ENCODE assay signal across 1 cellular context in the genomic region with DNA sequence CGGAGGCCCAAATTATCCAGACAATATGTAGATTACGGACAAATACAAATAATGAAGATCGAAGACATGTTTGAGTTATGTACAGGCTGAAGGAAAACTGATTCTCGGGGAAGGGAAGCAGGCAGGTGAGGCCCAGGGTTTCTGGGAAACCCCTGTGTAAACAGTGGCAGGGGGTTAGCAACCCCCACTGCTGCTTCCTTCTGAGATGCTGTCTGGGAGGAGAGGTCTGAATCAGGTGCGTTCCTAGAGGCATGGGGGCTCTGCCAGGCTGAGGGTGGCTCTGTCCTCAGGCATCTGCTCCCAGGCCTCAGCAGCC.
TF ChIP-seq lines count a peak whose summit lies in the region.

No MANE protein-coding gene starts in this region.

TF ChIP-seq in HepG2, 621 proteins besides CTCF, POLR2A, EP300 and RAD21 (continued from another document):
- no peak for TF ChIP-seq ZNF749 (CRISPR knock-in tag; IDR thresholded peaks at IDR 0.05; ENCODE audit: borderline replicate concordance)
- TF ChIP-seq ZNF337 (CRISPR knock-in tag; IDR thresholded peaks at IDR 0.05; ENCODE audit: borderline replicate concordance, low read depth), result no peak
- no peak for TF ChIP-seq NFE2 (CRISPR knock-in tag; IDR thresholded peaks at IDR 0.05)
- TF ChIP-seq ZNF564 (CRISPR knock-in tag; IDR thresholded peaks at IDR 0.05), result no peak
- TF ChIP-seq PHB2 (IDR thresholded peaks at IDR 0.05; ENCODE audit: partially characterized antibody), result no peak
- TF ChIP-seq ZSCAN31 (CRISPR knock-in tag; IDR thresholded peaks at IDR 0.05; ENCODE audit: low read depth), result no peak
- no peak for TF ChIP-seq ZNF713 (CRISPR knock-in tag; IDR thresholded peaks at IDR 0.05)
- TF ChIP-seq, protein P1, sequence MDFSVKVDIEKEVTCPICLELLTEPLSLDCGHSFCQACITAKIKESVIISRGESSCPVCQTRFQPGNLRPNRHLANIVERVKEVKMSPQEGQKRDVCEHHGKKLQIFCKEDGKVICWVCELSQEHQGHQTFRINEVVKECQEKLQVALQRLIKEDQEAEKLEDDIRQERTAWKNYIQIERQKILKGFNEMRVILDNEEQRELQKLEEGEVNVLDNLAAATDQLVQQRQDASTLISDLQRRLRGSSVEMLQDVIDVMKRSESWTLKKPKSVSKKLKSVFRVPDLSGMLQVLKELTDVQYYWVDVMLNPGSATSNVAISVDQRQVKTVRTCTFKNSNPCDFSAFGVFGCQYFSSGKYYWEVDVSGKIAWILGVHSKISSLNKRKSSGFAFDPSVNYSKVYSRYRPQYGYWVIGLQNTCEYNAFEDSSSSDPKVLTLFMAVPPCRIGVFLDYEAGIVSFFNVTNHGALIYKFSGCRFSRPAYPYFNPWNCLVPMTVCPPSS (IDR thresholded peaks at IDR 0.05), result no peak
- no peak for TF ChIP-seq PITX1 (CRISPR knock-in tag; IDR thresholded peaks at IDR 0.05)
- no peak for TF ChIP-seq ZNF367 (CRISPR knock-in tag; IDR thresholded peaks at IDR 0.05; ENCODE audit: borderline replicate concordance)
- no peak for TF ChIP-seq ZSCAN25 (CRISPR knock-in tag; IDR thresholded peaks at IDR 0.05)
- TF ChIP-seq, protein P2, sequence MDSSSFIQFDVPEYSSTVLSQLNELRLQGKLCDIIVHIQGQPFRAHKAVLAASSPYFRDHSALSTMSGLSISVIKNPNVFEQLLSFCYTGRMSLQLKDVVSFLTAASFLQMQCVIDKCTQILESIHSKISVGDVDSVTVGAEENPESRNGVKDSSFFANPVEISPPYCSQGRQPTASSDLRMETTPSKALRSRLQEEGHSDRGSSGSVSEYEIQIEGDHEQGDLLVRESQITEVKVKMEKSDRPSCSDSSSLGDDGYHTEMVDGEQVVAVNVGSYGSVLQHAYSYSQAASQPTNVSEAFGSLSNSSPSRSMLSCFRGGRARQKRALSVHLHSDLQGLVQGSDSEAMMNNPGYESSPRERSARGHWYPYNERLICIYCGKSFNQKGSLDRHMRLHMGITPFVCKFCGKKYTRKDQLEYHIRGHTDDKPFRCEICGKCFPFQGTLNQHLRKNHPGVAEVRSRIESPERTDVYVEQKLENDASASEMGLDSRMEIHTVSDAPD (CRISPR knock-in tag; IDR thresholded peaks at IDR 0.05), result no peak
- no peak for TF ChIP-seq AHR (CRISPR knock-in tag; IDR thresholded peaks at IDR 0.05)
- TF ChIP-seq HNRNPL (IDR thresholded peaks at IDR 0.05; ENCODE audit: low read depth, low read length), result no peak
TF ChIP-seq in HepG2: peak in this region for 0.
